In the genomic region with DNA sequence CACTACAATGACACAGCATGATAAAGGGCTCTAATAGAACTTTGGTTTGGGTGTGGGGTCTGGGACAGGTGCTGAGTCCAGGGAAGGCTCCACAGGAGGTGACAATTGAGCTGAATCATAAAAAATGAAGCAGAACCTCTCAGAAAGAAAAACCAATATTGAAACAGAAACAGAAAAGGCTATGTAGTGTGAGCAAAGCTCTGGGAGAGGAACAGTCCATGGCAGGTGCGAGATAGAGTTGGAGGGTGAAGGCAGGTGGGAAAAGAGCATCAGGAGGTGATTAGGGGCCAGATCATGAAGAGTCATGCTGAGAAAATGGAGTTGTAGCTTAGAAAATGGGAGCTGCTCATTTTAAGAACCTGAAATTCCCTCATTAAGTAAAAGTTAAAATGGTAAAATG, we compare ENCODE assay signal across 14 cellular contexts.
DNase-seq lines count a peak whose midpoint lies in the region; ATAC-seq and TF ChIP-seq lines count a peak whose summit lies in the region.
"Had no signal": no experiment of that assay in that cellular context is flagged by ENCODE, and none has a peak within 500 bp of the region (broad histone marks: within the 10 kb centered on the region; RNA-seq: fewer than 3 reads in every experiment).

No MANE protein-coding gene starts in this region.

- TF ChIP-seq CTCF in coronary artery (IDR thresholded peaks at IDR 0.05), result no peak
- TF ChIP-seq CTCF in CD4-positive, alpha-beta T cell (IDR thresholded peaks at IDR 0.05), result no peak

- peak; percentile 97 for DNase-seq in NCI-H748 (lab: John Stamatoyannopoulos, UW; ENCODE audit: unreplicated experiment)
- no peak for DNase-seq in coronary artery (ENCODE audit: low spot score)
- DNase-seq in NK-92 (lab: John Stamatoyannopoulos, UW; ENCODE audit: unreplicated experiment), result no peak
- DNase-seq in activated CD4-positive, alpha-beta T cell treated with anti-CD3 and anti-CD28 coated beads, Interleukin-2, amount 50 U/mL, for 1 hour, result no peak
- DNase-seq in CD4-positive, alpha-beta T cell, result no peak
- DNase-seq: activated CD8-positive, alpha-beta memory T cell treated with anti-CD3 and anti-CD28 coated beads for 24 hours; foreskin melanocyte; PC-9; T1000 had no signal

- H3K27ac Mint-ChIP-seq in CD4-positive, alpha-beta T cell, result no peak overlapping the region
- H3K27ac Mint-ChIP-seq: B cell had no signal

- H3K9me3 Mint-ChIP-seq in CD4-positive, alpha-beta T cell, result peaks cover 2% of the 10 kb centered on the region

- no peaks in the 10 kb centered on the region for H3K4me1 Mint-ChIP-seq in CD4-positive, alpha-beta T cell (ENCODE audit: low read depth)
- H3K4me1 Mint-ChIP-seq: B cell had no signal

- ATAC-seq in GM18520 (IDR thresholded peaks at IDR 0.05; ENCODE audit: unreplicated experiment), result peak; percentile 49
- ATAC-seq in GM21619 (IDR thresholded peaks at IDR 0.05; ENCODE audit: unreplicated experiment), result peak; percentile 50
- ATAC-seq in HG03442 (IDR thresholded peaks at IDR 0.05; ENCODE audit: unreplicated experiment), result peak; percentile 57
- no peak for ATAC-seq in CD4-positive, alpha-beta T cell (ENCODE audit: poor library complexity)

- H3K27me3 Mint-ChIP-seq in CD4-positive, alpha-beta T cell, result no peaks in the 10 kb centered on the region
- H3K27me3 Mint-ChIP-seq: B cell had no signal

- intact Hi-C loops in CD4-positive, alpha-beta T cell (cut with DNase I, micrococcal nuclease), result no loop called here

- no peaks in the 10 kb centered on the region for H3K9me3 ChIP-seq in CD4-positive, alpha-beta T cell (ENCODE audit: control insufficient read depth, low read length)

- CTCF ChIA-PET in CD4-positive, alpha-beta T cell (lab: Charles Lee), result no interaction called here

- no peak overlapping the region for H3K27ac ChIP-seq in coronary artery
- no peak overlapping the region for H3K27ac ChIP-seq in CD4-positive, alpha-beta T cell (ENCODE audit: low read depth, low read length)
- H3K27ac ChIP-seq: PC-9 had no signal

- H3K4me3 Mint-ChIP-seq in CD4-positive, alpha-beta T cell, result no peak overlapping the region
- H3K4me3 Mint-ChIP-seq: B cell had no signal

- H3K27me3 ChIP-seq in CD4-positive, alpha-beta T cell (ENCODE audit: control insufficient read depth, insufficient read depth, low read length), result no peaks in the 10 kb centered on the region

- no peak overlapping the region for H3K4me3 ChIP-seq in coronary artery
- H3K4me3 ChIP-seq: PC-9, smooth muscle cell had no signal

- no peaks in the 10 kb centered on the region for H3K36me3 Mint-ChIP-seq in CD4-positive, alpha-beta T cell (ENCODE audit: low read depth)

- POLR2A ChIA-PET in CD4-positive, alpha-beta T cell (lab: Charles Lee), result no interaction called here
